Comparison of ENCODE assay signal across 35 cellular contexts in the genomic region with DNA sequence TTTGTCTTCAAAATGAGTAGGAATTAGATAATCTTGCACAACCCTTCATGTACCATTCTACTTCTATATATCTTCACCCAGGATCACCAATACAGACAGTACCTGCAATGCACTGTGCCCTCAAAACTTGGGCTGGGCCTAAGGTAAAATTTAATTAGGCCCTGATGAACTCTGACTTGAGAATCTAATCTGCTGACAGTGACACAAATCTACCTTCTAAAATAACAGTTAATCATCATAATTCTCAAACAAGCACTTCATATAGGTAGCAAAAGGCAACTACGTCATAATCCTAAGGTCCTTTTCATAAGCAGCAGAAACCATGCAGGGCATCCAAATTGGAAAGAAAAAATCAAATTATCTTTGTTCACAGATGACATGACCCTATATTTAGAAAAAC.
"Had no signal": no experiment of that assay in that cellular context is flagged by ENCODE, and none has a peak within 500 bp of the region (broad histone marks: within the 10 kb centered on the region; RNA-seq: fewer than 3 reads in every experiment).

No MANE protein-coding gene starts in this region.

- H3K36me3 ChIP-seq: cardiac muscle cell had no signal

- H3K4me1 ChIP-seq: ascending aorta had no signal

- H3K9me3 ChIP-seq: ascending aorta had no signal

- DNase-seq: activated B cell treated with CpG ODN at 0.5 μM for 24 hours; activated CD4-positive, alpha-beta memory T cell treated with anti-CD3 and anti-CD28 coated beads, Interleukin-2, amount 10 ng/mL, durations not matched to agents 7 days and 5 days; activated CD4-positive, alpha-beta T cell treated with anti-CD3 and anti-CD28 coated beads for 48 hours; activated CD4-positive, alpha-beta T cell treated with anti-CD3 and anti-CD28 coated beads, Interleukin-2, amount 10 ng/mL, durations not matched to agents 7 days and 5 days; activated CD4-positive, alpha-beta T cell treated with anti-CD3 and anti-CD28 coated beads, Interleukin-2, amount 50 U/mL, for 48 hours; activated CD4-positive, CD25-positive, alpha-beta regulatory T cell treated with anti-CD3 and anti-CD28 coated beads, Interleukin-2, amount 50 U/mL, for 72 hours; activated CD8-positive, alpha-beta memory T cell treated with anti-CD3 and anti-CD28 coated beads for 24 hours; activated CD8-positive, alpha-beta memory T cell treated with anti-CD3 and anti-CD28 coated beads, Interleukin-2, amount 10 ng/mL, durations not matched to agents 7 days and 5 days; activated CD8-positive, alpha-beta memory T cell treated with anti-CD3 and anti-CD28 coated beads, Interleukin-2, amount 50 U/mL, for 48 hours; activated CD8-positive, alpha-beta T cell treated with anti-CD3 and anti-CD28 coated beads, Interleukin-2, amount 10 ng/mL, durations not matched to agents 7 days and 5 days; activated effector memory CD4-positive, alpha-beta T cell treated with Interleukin-2 at 50 U/mL for 16 hours; activated gamma-delta T cell; activated naive CD4-positive, alpha-beta T cell treated with anti-CD3 and anti-CD28 coated beads, Interleukin-2, amount 10 ng/mL, durations not matched to agents 7 days and 5 days; activated naive CD4-positive, alpha-beta T cell treated with Interleukin-2 at 50 U/mL for 16 hours; activated naive CD8-positive, alpha-beta T cell treated with anti-CD3 and anti-CD28 coated beads, Interleukin-2, amount 10 ng/mL, durations not matched to agents 7 days and 5 days; activated naive CD8-positive, alpha-beta T cell treated with anti-CD3 and anti-CD28 coated beads, Interleukin-2, amount 50 U/mL, for 24 hours; activated T-cell treated with anti-CD3 and anti-CD28 coated beads, Interleukin-2, amount 50 U/mL, for 24 hours; amygdala; anterior cingulate cortex; caudate nucleus; cerebellar nuclear complex; T-helper 2 cell; T-helper 9 cell had no signal

- H3K27ac Mint-ChIP-seq: activated B cell treated with CpG ODN at 0.5 μM for 24 hours; activated CD4-positive, alpha-beta memory T cell treated with anti-CD3 and anti-CD28 coated beads, Interleukin-2, amount 10 ng/mL, durations not matched to agents 7 days and 5 days; activated CD4-positive, alpha-beta T cell treated with anti-CD3 and anti-CD28 coated beads, Interleukin-2, amount 10 ng/mL, durations not matched to agents 7 days and 5 days; activated CD8-positive, alpha-beta memory T cell treated with anti-CD3 and anti-CD28 coated beads, Interleukin-2, amount 10 ng/mL, durations not matched to agents 7 days and 5 days; activated CD8-positive, alpha-beta T cell treated with anti-CD3 and anti-CD28 coated beads, Interleukin-2, amount 10 ng/mL, durations not matched to agents 7 days and 5 days; activated naive CD4-positive, alpha-beta T cell treated with anti-CD3 and anti-CD28 coated beads, Interleukin-2, amount 10 ng/mL, durations not matched to agents 7 days and 5 days; activated naive CD4-positive, alpha-beta T cell treated with anti-CD3 and anti-CD28 coated beads, Interleukin-2, amount 50 U/mL, for 24 hours; activated naive CD8-positive, alpha-beta T cell; activated naive CD8-positive, alpha-beta T cell treated with anti-CD3 and anti-CD28 coated beads, Interleukin-2, amount 10 ng/mL, durations not matched to agents 7 days and 5 days; activated naive CD8-positive, alpha-beta T cell treated with anti-CD3 and anti-CD28 coated beads, Interleukin-2, amount 50 U/mL, for 24 hours; activated T-cell treated with anti-CD3 and anti-CD28 coated beads, Interleukin-2, amount 50 U/mL, for 24 hours; activated T-helper 2 cell treated with anti-CD3 and anti-CD28 coated beads, Interferon-gamma antibody, Interleukin-2, Interleukin-4, amounts not matched to agents 10 μg/mL and 5 μg/mL and 100 μg/mL, durations not matched to agents 14 hours and 24 hours and 36 hours; brain; T-helper 1 cell treated with Interleukin-12 subunit alpha and Interleukin-12 subunit beta and Interleukin-4 antibody, amounts not matched to agents 30 μg/mL and 1 μg/mL, for 36 hours; T-helper 2 cell treated with Interferon-gamma antibody and Interleukin-4, amounts not matched to agents 5 μg/mL and 100 μg/mL, for 36 hours had no signal

- H3K27ac ChIP-seq: ascending aorta, cardiac muscle cell, VCaP had no signal

- FAIRE-seq: bronchial epithelial cell, TTC549 had no signal

- H3K9me3 Mint-ChIP-seq: activated B cell treated with CpG ODN at 0.5 μM for 24 hours; activated naive CD4-positive, alpha-beta T cell treated with anti-CD3 and anti-CD28 coated beads, Interleukin-2, amount 50 U/mL, for 24 hours; activated naive CD8-positive, alpha-beta T cell treated with anti-CD3 and anti-CD28 coated beads, Interleukin-2, amount 50 U/mL, for 24 hours; central memory CD8-positive, alpha-beta T cell had no signal

- H3K4me3 Mint-ChIP-seq: activated B cell treated with CpG ODN at 0.5 μM for 24 hours; activated CD4-positive, alpha-beta memory T cell treated with anti-CD3 and anti-CD28 coated beads, Interleukin-2, amount 10 ng/mL, durations not matched to agents 7 days and 5 days; activated CD4-positive, alpha-beta T cell treated with anti-CD3 and anti-CD28 coated beads, Interleukin-2, amount 10 ng/mL, durations not matched to agents 7 days and 5 days; activated CD8-positive, alpha-beta memory T cell treated with anti-CD3 and anti-CD28 coated beads, Interleukin-2, amount 10 ng/mL, durations not matched to agents 7 days and 5 days; activated CD8-positive, alpha-beta T cell treated with anti-CD3 and anti-CD28 coated beads, Interleukin-2, amount 10 ng/mL, durations not matched to agents 7 days and 5 days; activated naive CD4-positive, alpha-beta T cell treated with anti-CD3 and anti-CD28 coated beads, Interleukin-2, amount 10 ng/mL, durations not matched to agents 7 days and 5 days; activated naive CD4-positive, alpha-beta T cell treated with anti-CD3 and anti-CD28 coated beads, Interleukin-2, amount 50 U/mL, for 24 hours; activated naive CD8-positive, alpha-beta T cell; activated naive CD8-positive, alpha-beta T cell treated with anti-CD3 and anti-CD28 coated beads, Interleukin-2, amount 10 ng/mL, durations not matched to agents 7 days and 5 days; activated naive CD8-positive, alpha-beta T cell treated with anti-CD3 and anti-CD28 coated beads, Interleukin-2, amount 50 U/mL, for 24 hours; activated T-cell treated with anti-CD3 and anti-CD28 coated beads, Interleukin-2, amount 50 U/mL, for 24 hours; central memory CD8-positive, alpha-beta T cell; T-helper 1 cell treated with Interleukin-12 subunit alpha and Interleukin-12 subunit beta and Interleukin-4 antibody, amounts not matched to agents 30 μg/mL and 1 μg/mL, for 36 hours; T-helper 2 cell treated with Interferon-gamma antibody and Interleukin-4, amounts not matched to agents 5 μg/mL and 100 μg/mL, for 36 hours had no signal

- H3K27me3 ChIP-seq: ascending aorta, cardiac muscle cell had no signal

- H3K4me3 ChIP-seq: ascending aorta, cardiac muscle cell had no signal

- H3K27me3 Mint-ChIP-seq: activated B cell treated with CpG ODN at 0.5 μM for 24 hours; activated CD4-positive, alpha-beta memory T cell treated with anti-CD3 and anti-CD28 coated beads, Interleukin-2, amount 10 ng/mL, durations not matched to agents 7 days and 5 days; activated CD4-positive, alpha-beta T cell treated with anti-CD3 and anti-CD28 coated beads, Interleukin-2, amount 10 ng/mL, durations not matched to agents 7 days and 5 days; activated CD8-positive, alpha-beta memory T cell treated with anti-CD3 and anti-CD28 coated beads, Interleukin-2, amount 10 ng/mL, durations not matched to agents 7 days and 5 days; activated naive CD4-positive, alpha-beta T cell treated with anti-CD3 and anti-CD28 coated beads, Interleukin-2, amount 10 ng/mL, durations not matched to agents 7 days and 5 days; activated naive CD4-positive, alpha-beta T cell treated with anti-CD3 and anti-CD28 coated beads, Interleukin-2, amount 50 U/mL, for 24 hours; activated naive CD8-positive, alpha-beta T cell; activated naive CD8-positive, alpha-beta T cell treated with anti-CD3 and anti-CD28 coated beads, Interleukin-2, amount 10 ng/mL, durations not matched to agents 7 days and 5 days; activated naive CD8-positive, alpha-beta T cell treated with anti-CD3 and anti-CD28 coated beads, Interleukin-2, amount 50 U/mL, for 24 hours; activated T-cell treated with anti-CD3 and anti-CD28 coated beads, Interleukin-2, amount 50 U/mL, for 24 hours; brain; central memory CD8-positive, alpha-beta T cell had no signal

- ATAC-seq: activated CD8-positive, alpha-beta memory T cell treated with anti-CD3 and anti-CD28 coated beads, Interleukin-2, amount 10 ng/mL, durations not matched to agents 7 days and 5 days; activated CD8-positive, alpha-beta T cell treated with anti-CD3 and anti-CD28 coated beads, Interleukin-2, amount 10 ng/mL, durations not matched to agents 7 days and 5 days; activated naive CD8-positive, alpha-beta T cell treated with anti-CD3 and anti-CD28 coated beads, Interleukin-2, amount 50 U/mL, for 24 hours had no signal
